ENCODE assay signal across 1 cellular context in genomic region chr7:134602921-134603394, GRCh38.
TF ChIP-seq lines count a peak whose summit lies in the region.

No MANE protein-coding gene starts in this region.

TF ChIP-seq in H1, 55 proteins besides CTCF, POLR2A, EP300 and RAD21 (continued from another document):
- no peak for TF ChIP-seq E2F6 (IDR thresholded peaks at IDR 0.05)
